Comparison of ENCODE assay signal across 8 cellular contexts in the genomic region with DNA sequence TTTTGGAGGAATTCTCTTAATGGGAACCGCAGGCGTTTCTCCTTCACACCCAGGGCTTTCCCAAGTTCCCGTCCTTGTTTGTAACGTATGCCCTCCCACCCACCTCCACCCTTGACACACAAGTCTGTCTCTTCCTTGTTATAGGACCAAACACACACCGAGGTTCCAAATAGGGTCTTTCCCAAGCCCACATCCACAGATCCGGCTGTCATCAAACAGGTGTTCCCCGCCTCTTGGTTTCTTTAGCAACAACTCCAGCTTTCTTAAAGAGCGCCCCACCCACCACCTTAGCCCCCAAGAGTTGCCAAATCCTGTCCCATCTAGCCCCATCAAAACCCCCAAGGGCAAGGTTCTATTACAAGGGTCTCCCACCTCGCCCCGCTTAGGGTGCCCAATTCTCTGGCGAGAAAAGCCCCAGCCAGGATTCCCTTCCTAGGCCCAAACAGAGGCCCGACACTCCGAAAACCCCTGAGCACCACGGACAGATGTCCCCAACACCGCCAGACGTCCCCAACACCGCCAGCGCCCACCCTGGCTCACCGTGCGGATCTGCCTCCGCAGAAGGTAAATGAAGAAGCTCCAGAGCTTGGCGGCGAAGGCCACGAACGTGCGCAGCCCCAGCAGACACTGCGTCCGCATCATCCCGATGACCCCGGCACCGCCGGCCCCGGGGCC. TPM values are rescaled to one million over a fixed set of nuclear protein-coding genes. Genes with fewer than 3 reads are reported as not detected.
DNase-seq lines count a peak whose midpoint lies in the region; ATAC-seq, FAIRE-seq and TF ChIP-seq lines count a peak whose summit lies in the region.

No MANE protein-coding gene starts in this region.

- TF ChIP-seq POLR2A in GM12891 (IDR thresholded peaks at IDR 0.05; ENCODE audit: low read depth, low read length): no peak; the same call in 1 of the 2 replicates

- peak overlapping the region; percentile 93 for H3K27ac ChIP-seq in SK-N-MC

- ATAC-seq in GM21576 (IDR thresholded peaks at IDR 0.05; ENCODE audit: unreplicated experiment) (no peak), HG02642 (IDR thresholded peaks at IDR 0.05; ENCODE audit: poor library complexity, unreplicated experiment) (no peak), GM18867 (IDR thresholded peaks at IDR 0.05; ENCODE audit: unreplicated experiment) (no peak)

- DNase-seq in GM12891 (ENCODE audit: insufficient read length, low spot score): no peak
- DNase-seq in SK-N-MC (ENCODE audit: low read depth, low spot score): no peak
- peak; percentile 25 for DNase-seq in fibroblast of pulmonary artery (ENCODE audit: low read depth)
- DNase-seq in retina: peak; percentile 29
- no peak for DNase-seq in medulla oblongata (ENCODE audit: extremely low spot score)

- TF ChIP-seq CTCF in fibroblast of pulmonary artery (IDR thresholded peaks at IDR 0.05; ENCODE audit: low read length, missing control alignments): no peak

- H3K9me3 ChIP-seq in SK-N-MC (ENCODE audit: low read depth, low read length): no peaks in the 10 kb centered on the region

- peak overlapping the region; percentile 96 for H3K9ac ChIP-seq in SK-N-MC (ENCODE audit: insufficient read length)

- peaks cover 29% of the 10 kb centered on the region for H3K36me3 ChIP-seq in SK-N-MC (ENCODE audit: insufficient read depth, low read length)

- FAIRE-seq in GM12891 (lab: Jason Lieb, UNC): peak; percentile 83

- H3K4me3 ChIP-seq in SK-N-MC (peak overlapping the region; percentile 91), fibroblast of pulmonary artery (replicated peaks; ENCODE audit: low read depth, low read length) (peak overlapping the region; percentile 73)

TF ChIP-seq in GM12891, 5 proteins besides CTCF, POLR2A, EP300 and RAD21:
- TF ChIP-seq PAX5 (IDR thresholded peaks at IDR 0.05; ENCODE audit: insufficient read depth, low read length, severe bottlenecking) (no peak), SPI1 (IDR thresholded peaks at IDR 0.05; ENCODE audit: low read depth, low read length) (no peak), TAF1 (IDR thresholded peaks at IDR 0.05; ENCODE audit: low read depth, low read length) (no peak), POLR2AphosphoS5 (IDR thresholded peaks at IDR 0.05; ENCODE audit: low read depth, low read length) (no peak), POU2F2 (IDR thresholded peaks at IDR 0.05; ENCODE audit: low read depth, low read length) (no peak)

RNA-seq across cellular contexts. Expression of a gene that starts 0.7 kb away (rescaled TPM):
- 94.2 TPM for polyA plus RNA-seq in GM12891 (2012; ENCODE audit: low read depth, missing spikeins)

RNA-seq across cellular contexts. Expression of a gene that starts 1.2 kb away (rescaled TPM):
- polyA plus RNA-seq in GM12891 (2012; ENCODE audit: low read depth, missing spikeins): 57.9 TPM

RNA-seq across cellular contexts. Expression of a gene that starts 8.5 kb away (rescaled TPM):
- polyA plus RNA-seq in GM12891 (2012; ENCODE audit: low read depth, missing spikeins): 366 TPM

RNA-seq across cellular contexts. Expression of a gene that starts 11.5 kb away (rescaled TPM):
- 0.40 TPM for polyA plus RNA-seq in GM12891 (2012; ENCODE audit: low read depth, missing spikeins)

RNA-seq across cellular contexts. Expression of a gene that starts 11.5 kb away (rescaled TPM):
- polyA plus RNA-seq in GM12891 (2012; ENCODE audit: low read depth, missing spikeins): 23.0 TPM

Comparison
In these comparisons a context has a peak if more than half of its experiments do, and no peak if none do; other contexts are left out.
1. DNase-seq: peak in fibroblast of pulmonary artery (single experiment) and retina (single experiment); none in GM12891 (single experiment), SK-N-MC (single experiment) and medulla oblongata (single experiment).